Comparison of ENCODE assay signal across 1 cellular context in genomic region chr22:36470162-36470993, GRCh38.
TF ChIP-seq lines count a peak whose summit lies in the region.

No MANE protein-coding gene starts in this region.

TF ChIP-seq in GM12878, 131 proteins besides CTCF, POLR2A, EP300 and RAD21 (continued from another document and continues in another):
- TF ChIP-seq E2F8 (IDR thresholded peaks at IDR 0.05; ENCODE audit: low read depth, partially characterized antibody) (no peak), CREB1 (IDR thresholded peaks at IDR 0.05; ENCODE audit: low read depth) (no peak), ZNF207 (IDR thresholded peaks at IDR 0.05; ENCODE audit: borderline replicate concordance) (0 out of 2 replicates have a peak, but pooled peaks have one; percentile 64), SKIL (IDR thresholded peaks at IDR 0.05; ENCODE audit: low read depth, poor library complexity, severe bottlenecking) (no peak), ZBTB4 (CRISPR knock-in tag; IDR thresholded peaks at IDR 0.05) (no peak), BHLHE40 (IDR thresholded peaks at IDR 0.05; ENCODE audit: borderline replicate concordance in 1 of 2, low read depth in 2 of 2, low read length in 1 of 2) (peak in 1 of 2 experiments; percentile 33; a peak in 2 of 4 replicates), SIX5 (IDR thresholded peaks at IDR 0.05; ENCODE audit: low read depth, low read length, severe bottlenecking) (no peak), CEBPZ (IDR thresholded peaks at IDR 0.05; ENCODE audit: low read depth, low read length) (no peak), ELK1 (IDR thresholded peaks at IDR 0.05; ENCODE audit: low read depth, low read length) (no peak), ZNF592 (IDR thresholded peaks at IDR 0.05) (no peak), ZZZ3 (IDR thresholded peaks at IDR 0.05; ENCODE audit: control insufficient read depth, insufficient read length, low read depth) (no peak), BMI1 (IDR thresholded peaks at IDR 0.05; ENCODE audit: borderline replicate concordance) (no peak), NR2F1 (conservative IDR thresholded peaks at IDR 0.05) (no peak), GATAD2B (conservative IDR thresholded peaks at IDR 0.05; ENCODE audit: low read depth) (0 out of 2 replicates have a peak, but pooled peaks have one; percentile 41), ETV6 (conservative IDR thresholded peaks at IDR 0.05 in 1 of 2, IDR thresholded peaks at IDR 0.05 in 1 of 2; ENCODE audit: borderline replicate concordance in 1 of 2, low read depth in 1 of 2) (no peak), HCFC1 (IDR thresholded peaks at IDR 0.05; ENCODE audit: low read length) (no peak), ZBTB40 (IDR thresholded peaks at IDR 0.05; ENCODE audit: borderline replicate concordance) (no peak), KDM1A (IDR thresholded peaks at IDR 0.05; ENCODE audit: borderline replicate concordance) (no peak), E2F4 (IDR thresholded peaks at IDR 0.05; ENCODE audit: low read depth, low read length) (no peak), TCF3 (IDR thresholded peaks at IDR 0.05; ENCODE audit: borderline replicate concordance, insufficient read depth, low read depth, low read length) (peak; percentile 36; the same call in 1 of the 2 replicates), EZH2 (IDR thresholded peaks at IDR 0.05; ENCODE audit: borderline replicate concordance, control insufficient read depth, low read depth, low read length) (no peak), NR2C2 (IDR thresholded peaks at IDR 0.05; ENCODE audit: borderline replicate concordance, control insufficient read depth, insufficient read length, low read depth) (no peak), ZBED1 (IDR thresholded peaks at IDR 0.05; ENCODE audit: borderline replicate concordance) (no peak), ATF7 (IDR thresholded peaks at IDR 0.05; ENCODE audit: low read depth) (no peak), PAX5 (IDR thresholded peaks at IDR 0.05; ENCODE audit: borderline replicate concordance, low read depth, low read length) (no peak), FOXM1 (IDR thresholded peaks at IDR 0.05; ENCODE audit: low read depth, low read length) (0 out of 2 replicates have a peak, but pooled peaks have one; percentile 34), MTA2 (IDR thresholded peaks at IDR 0.05; ENCODE audit: low read depth) (no peak), SUPT20H (IDR thresholded peaks at IDR 0.05; ENCODE audit: borderline replicate concordance, control insufficient read depth, low read depth, low read length) (no peak), SREBF1 (IDR thresholded peaks at IDR 0.05; ENCODE audit: low read length) (no peak)
